ENCODE assay signal across 23 cellular contexts in the genomic region with DNA sequence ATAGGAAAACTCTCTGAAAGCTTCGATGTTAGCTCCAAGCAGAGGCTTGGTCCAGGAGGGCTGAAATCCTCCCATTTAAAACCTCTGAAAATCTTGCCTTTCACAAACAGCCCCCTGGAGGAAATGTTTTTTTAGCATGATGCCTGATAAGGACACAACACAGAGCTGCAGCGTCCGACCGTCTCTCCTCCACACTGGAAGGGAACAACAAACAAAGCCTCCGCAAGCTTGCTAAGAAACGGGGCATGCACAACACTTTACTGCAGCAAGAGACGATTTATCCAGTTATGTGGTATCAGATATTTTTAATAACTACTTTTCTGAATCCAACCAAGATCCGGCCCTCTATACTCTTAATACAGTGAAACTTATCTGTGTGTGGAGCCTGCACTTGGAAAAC.
DNase-seq lines count a peak whose midpoint lies in the region; TF ChIP-seq lines count a peak whose summit lies in the region.
"Had no signal": no experiment of that assay in that cellular context is flagged by ENCODE, and none has a peak within 500 bp of the region (broad histone marks: within the 10 kb centered on the region; RNA-seq: fewer than 3 reads in every experiment).

No MANE protein-coding gene starts in this region.

- no peak overlapping the region for H3K9ac ChIP-seq in HUES64 (ENCODE audit: low read depth, low read length)
- H3K9ac ChIP-seq in neuronal stem cell (ENCODE audit: low read depth, low read length, poor library complexity) = no peak overlapping the region
- H3K9ac ChIP-seq: BLaER1 had no signal

- H2BK12ac ChIP-seq in neuronal stem cell (ENCODE audit: low read length) = no peak overlapping the region

- H4K91ac ChIP-seq in neuronal stem cell (ENCODE audit: low read depth, low read length, poor library complexity) = no peak overlapping the region

- no peak overlapping the region for H3K14ac ChIP-seq in neuronal stem cell (ENCODE audit: low read length)

- TF ChIP-seq CTCF in brain (conservative IDR thresholded peaks at IDR 0.05) (no peak), tibial nerve (IDR thresholded peaks at IDR 0.05) (no peak)

- H3K4me3 Mint-ChIP-seq in brain = no peak overlapping the region
- H3K4me3 Mint-ChIP-seq: CD14-positive monocyte; CD4-positive, CD25-positive, alpha-beta regulatory T cell; CD8-positive, alpha-beta memory T cell had no signal

- H3K36me3 ChIP-seq in HUES64 (ENCODE audit: insufficient read depth, low read length) = no peaks in the 10 kb centered on the region
- H3K36me3 ChIP-seq in neuronal stem cell (replicated peaks in 1 of 2; ENCODE audit: control insufficient read depth in 2 of 2, insufficient read depth in 2 of 2, low read length in 2 of 2) = no peaks in the 10 kb centered on the region
- H3K36me3 ChIP-seq in tibial nerve = no peaks in the 10 kb centered on the region
- H3K36me3 ChIP-seq: BE2C, BLaER1 had no signal

- H2BK120ac ChIP-seq in neuronal stem cell (ENCODE audit: low read depth, low read length) = no peak overlapping the region

- no peak overlapping the region for H3K4ac ChIP-seq in neuronal stem cell (ENCODE audit: low read length)

- no peak overlapping the region for H3K4me2 ChIP-seq in neuronal stem cell (ENCODE audit: insufficient read depth, low read length, poor library complexity, severe bottlenecking)
- H3K4me2 ChIP-seq: BLaER1 had no signal

- H2BK5ac ChIP-seq in neuronal stem cell (ENCODE audit: low read length) = peak overlapping the region; percentile 28

- H3K27me3 ChIP-seq in HUES64 (ENCODE audit: insufficient read depth, low read length) (no peaks in the 10 kb centered on the region), neuronal stem cell (ENCODE audit: control insufficient read depth in 3 of 3, insufficient read depth in 3 of 3, low read depth in 1 of 3, low read length in 3 of 3) (peaks cover 0 to 2% (median 0%) of the 10 kb centered on the region in 3 experiments), tibial nerve (no peaks in the 10 kb centered on the region)
- H3K27me3 ChIP-seq: BE2C, BLaER1 had no signal

- H3K4me1 ChIP-seq in HUES64 (ENCODE audit: insufficient read depth, low read length) = no peaks in the 10 kb centered on the region
- peaks cover 0 to 3% of the 10 kb centered on the region in 2 donors for H3K4me1 ChIP-seq in neuronal stem cell (ENCODE audit: control insufficient read depth in 2 of 2, insufficient read depth in 1 of 2, low read depth in 1 of 2, low read length in 2 of 2)
- no peaks in the 10 kb centered on the region for H3K4me1 ChIP-seq in tibial nerve
- H3K4me1 ChIP-seq: BE2C had no signal

- no peak overlapping the region for H2AFZ ChIP-seq in neuronal stem cell (ENCODE audit: low read length)

- peaks cover 0 to 81% (median 2%) of the 10 kb centered on the region in 5 experiments for H3K9me3 Mint-ChIP-seq in brain
- H3K9me3 Mint-ChIP-seq: CD4-positive, CD25-positive, alpha-beta regulatory T cell; CD8-positive, alpha-beta memory T cell had no signal

- H3K27ac ChIP-seq in HUES64 (ENCODE audit: low read depth, low read length) (no peak overlapping the region), neuronal stem cell (replicated peaks; ENCODE audit: low read length) (no peak overlapping the region), tibial nerve (no peak overlapping the region)
- H3K27ac ChIP-seq: BLaER1 had no signal

- no peak overlapping the region for H3K18ac ChIP-seq in neuronal stem cell (ENCODE audit: low read length)

- H4K8ac ChIP-seq in neuronal stem cell (ENCODE audit: low read depth, low read length) = no peak overlapping the region

- WGBS in HUES64 = 92% methylated on average over 7 of the region's 8 CpGs
- no CpG with 5 or more reads among the region's 8 CpGs for WGBS in neuronal stem cell (ENCODE audit: extremely low coverage in 2 of 2, insufficient read length in 2 of 2, insufficient replicate concordance in 1 of 2), 2 donors
- WGBS in tibial nerve, 2 donors = 70 to 76% methylated on average over 7 to 8 of the region's 8 CpGs

- H3K79me1 ChIP-seq in neuronal stem cell (ENCODE audit: low read depth, low read length) = no peaks in the 10 kb centered on the region

- peaks cover 60% of the 10 kb centered on the region for H3K4me1 Mint-ChIP-seq in brain
- H3K4me1 Mint-ChIP-seq: CD14-positive monocyte; CD4-positive, alpha-beta memory T cell; CD4-positive, CD25-positive, alpha-beta regulatory T cell; CD8-positive, alpha-beta memory T cell had no signal

- H3K27ac Mint-ChIP-seq in brain = peak overlapping the region in 3 of 5 experiments; percentile 60 to 82 (median 74)
- H3K27ac Mint-ChIP-seq: CD14-positive monocyte; CD4-positive, alpha-beta memory T cell; CD4-positive, CD25-positive, alpha-beta regulatory T cell; CD8-positive, alpha-beta memory T cell had no signal

- H3K4me3 ChIP-seq in HUES64 (ENCODE audit: low read length) (peak overlapping the region; percentile 21; the same call in 1 of the 2 replicates), neuronal stem cell (ENCODE audit: low read length in 2 of 2) (no peak overlapping the region), tibial nerve (no peak overlapping the region)
- H3K4me3 ChIP-seq: BLaER1, GM12878 had no signal

- no peak overlapping the region for H2BK15ac ChIP-seq in neuronal stem cell (ENCODE audit: low read length)

- no peak for TF ChIP-seq POLR2A in tibial nerve (IDR thresholded peaks at IDR 0.05)

- no peak overlapping the region for H3K23ac ChIP-seq in neuronal stem cell (ENCODE audit: low read depth, low read length, poor library complexity)

- H2AK5ac ChIP-seq in neuronal stem cell (ENCODE audit: low read depth, low read length) = no peak overlapping the region

- no peak for TF ChIP-seq EP300 in tibial nerve (IDR thresholded peaks at IDR 0.05)

- DNase-seq in neuronal stem cell (ENCODE audit: low spot score) = no peak
- DNase-seq in tibial nerve (ENCODE audit: low spot score in 2 of 2) = no peak
- no peak for DNase-seq in NCI-H1048 (lab: John Stamatoyannopoulos, UW)
- DNase-seq: 8988T; ACHN; BE2C; C1 segment of cervical spinal cord; CD4-positive, alpha-beta memory T cell; CD4-positive, CD25-positive, alpha-beta regulatory T cell; CD8-positive, alpha-beta memory T cell; COR-L47; DMS 273 treated with DMSO at 0.1 percent for 48 hours; DMS153; DMS53; DMS79; DND-41; EL; GDM1 had no signal

- H3K9me3 ChIP-seq in HUES64 (ENCODE audit: insufficient read depth, low read depth, low read length) = peaks cover 84% of the 10 kb centered on the region
- no peaks in the 10 kb centered on the region for H3K9me3 ChIP-seq in neuronal stem cell (replicated peaks in 1 of 2; ENCODE audit: control insufficient read depth in 2 of 2, insufficient read depth in 1 of 2, low read depth in 1 of 2, low read length in 2 of 2)
- no peaks in the 10 kb centered on the region for H3K9me3 ChIP-seq in tibial nerve
- H3K9me3 ChIP-seq: BE2C, BLaER1 had no signal

- peaks cover 6% of the 10 kb centered on the region for H3K36me3 Mint-ChIP-seq in brain
- H3K36me3 Mint-ChIP-seq: CD14-positive monocyte; CD4-positive, alpha-beta memory T cell; CD4-positive, CD25-positive, alpha-beta regulatory T cell; CD8-positive, alpha-beta memory T cell had no signal

- no peaks in the 10 kb centered on the region for H3K27me3 Mint-ChIP-seq in brain
- H3K27me3 Mint-ChIP-seq: CD4-positive, CD25-positive, alpha-beta regulatory T cell had no signal
